In the genomic region with DNA sequence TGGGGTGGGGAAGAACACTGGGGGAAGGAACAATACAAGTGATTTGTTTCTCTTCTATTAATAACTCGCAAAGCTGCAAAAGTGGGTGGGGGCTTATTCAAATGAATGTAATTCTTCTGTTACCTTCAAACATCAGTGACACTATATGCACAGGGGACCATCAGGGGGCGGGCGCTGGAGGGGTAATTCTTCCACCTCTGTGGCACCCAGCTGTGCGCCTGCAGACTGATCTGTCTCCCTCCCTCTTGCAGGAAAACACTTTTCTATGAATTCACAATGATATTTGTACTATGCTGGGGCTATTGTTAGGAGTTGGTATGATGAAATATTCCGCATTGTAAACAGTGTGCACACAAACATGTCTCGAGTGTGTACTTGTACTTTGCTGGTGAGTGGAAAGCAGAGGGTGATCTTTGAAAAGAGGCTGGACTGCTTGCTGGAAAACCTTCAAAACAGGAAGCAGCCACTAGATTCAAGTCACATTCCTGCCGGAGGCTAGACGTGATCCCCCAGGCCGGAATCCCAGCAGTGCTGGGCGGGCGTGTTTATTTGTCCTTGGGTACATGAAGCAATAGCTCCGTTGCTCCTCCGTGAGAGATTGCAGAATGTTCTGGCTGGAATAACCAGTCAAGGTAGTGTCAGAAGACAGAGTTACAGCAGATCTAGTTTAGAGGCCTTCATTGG, we compare ENCODE assay signal across 9 cellular contexts. TPM values are rescaled to one million over a fixed set of nuclear protein-coding genes. Genes with fewer than 3 reads are reported as not detected.
DNase-seq lines count a peak whose midpoint lies in the region; ATAC-seq and TF ChIP-seq lines count a peak whose summit lies in the region.
"Had no signal": no experiment of that assay in that cellular context is flagged by ENCODE, and none has a peak within 500 bp of the region (broad histone marks: within the 10 kb centered on the region; RNA-seq: fewer than 3 reads in every experiment).

No MANE protein-coding gene starts in this region.

- peak overlapping the region; percentile 33 for H2AFZ ChIP-seq in ACC112 (ENCODE audit: low read length, unreplicated experiment)

- intact Hi-C loops in mucosa of descending colon (cut with DNase I, micrococcal nuclease) (no loop called here), CD14-positive monocyte (cut with micrococcal nuclease) (no loop called here)
- intact Hi-C loops in activated naive CD4-positive, alpha-beta T cell treated with anti-CD3 and anti-CD28 coated beads for 36 hours (cut with micrococcal nuclease): no loop called here

- H3K4me3 Mint-ChIP-seq in CD14-positive monocyte: no peak overlapping the region
- no peak overlapping the region for H3K4me3 Mint-ChIP-seq in activated naive CD4-positive, alpha-beta T cell treated with anti-CD3 and anti-CD28 coated beads for 36 hours

- H3K27ac Mint-ChIP-seq in CD14-positive monocyte: no peak overlapping the region
- H3K27ac Mint-ChIP-seq in activated naive CD4-positive, alpha-beta T cell treated with anti-CD3 and anti-CD28 coated beads for 36 hours: no peak overlapping the region

- H3K27me3 ChIP-seq in ACC112 (ENCODE audit: insufficient read depth, low read length): no peaks in the 10 kb centered on the region; the same call in 1 of the 2 replicates

- no peaks in the 10 kb centered on the region for H3K36me3 ChIP-seq in ACC112 (ENCODE audit: insufficient read depth, low read length)
- H3K36me3 ChIP-seq in mucosa of descending colon (ENCODE audit: low read depth): no peaks in the 10 kb centered on the region

- H3K9me3 ChIP-seq in mucosa of descending colon: no peaks in the 10 kb centered on the region

- TF ChIP-seq CTCF in mucosa of descending colon (IDR thresholded peaks at IDR 0.05) (no peak), CD14-positive monocyte (IDR thresholded peaks at IDR 0.05) (no peak)

- H3K4me1 ChIP-seq in ACC112 (ENCODE audit: control insufficient read depth, insufficient read depth, low read length, unreplicated experiment) (peaks cover 15% of the 10 kb centered on the region), mucosa of descending colon (ENCODE audit: low read depth) (peaks cover 4% of the 10 kb centered on the region)

- DNase-seq in NCI-H146 treated with DMSO at 0.1 percent for 48 hours (lab: John Stamatoyannopoulos, UW; ENCODE audit: unreplicated experiment): peak; percentile 30
- DNase-seq in ecto neural progenitor cell (ENCODE audit: low spot score): peak; percentile 63
- peak in 1 of 3 donors; percentile 27 for DNase-seq in mucosa of descending colon
- no peak for DNase-seq in activated naive CD4-positive, alpha-beta T cell treated with anti-CD3 and anti-CD28 coated beads, Interleukin-2, amount 50 U/mL, for 16 hours
- no peak for DNase-seq in CD14-positive monocyte (ENCODE audit: low spot score)
- DNase-seq in activated naive CD4-positive, alpha-beta T cell treated with anti-CD3 and anti-CD28 coated beads for 36 hours: no peak
- DNase-seq in stimulated activated CD4-positive, alpha-beta T cell treated with anti-CD3 and anti-CD28 coated beads, Interleukin-12 subunit alpha, Interleukin-12 subunit beta, amount 100 ng/mL, for 4 hours: no peak
- DNase-seq: DND-41 had no signal

- peaks cover 7% of the 10 kb centered on the region for H3K4me1 Mint-ChIP-seq in CD14-positive monocyte
- no peaks in the 10 kb centered on the region for H3K4me1 Mint-ChIP-seq in activated naive CD4-positive, alpha-beta T cell treated with anti-CD3 and anti-CD28 coated beads for 36 hours (ENCODE audit: low read depth)

- H3K27me3 Mint-ChIP-seq in CD14-positive monocyte (ENCODE audit: low read depth in 3 of 3): peaks cover 1 to 6% (median 5%) of the 10 kb centered on the region in 3 donors
- H3K27me3 Mint-ChIP-seq in activated naive CD4-positive, alpha-beta T cell treated with anti-CD3 and anti-CD28 coated beads for 36 hours (ENCODE audit: low read depth): no peaks in the 10 kb centered on the region

- no peaks in the 10 kb centered on the region for H3K79me2 ChIP-seq in ACC112 (ENCODE audit: control insufficient read depth, insufficient read depth, low read length, unreplicated experiment)

- CTCF ChIA-PET in activated naive CD4-positive, alpha-beta T cell treated with anti-CD3 and anti-CD28 coated beads for 36 hours (lab: Charles Lee): interaction anchor here (1.1 kb wide), 1 partner anchor 112 kb away, joined by 4 read pairs; no protein-coding TSS in a partner anchor

- peak; percentile 69 for ATAC-seq in mucosa of descending colon

- H3K27ac ChIP-seq in ACC112 (ENCODE audit: low read depth, low read length): no peak overlapping the region; the same call in 1 of the 2 replicates

- peaks cover 0 to 3% (median 0%) of the 10 kb centered on the region in 7 donors for H3K9me3 Mint-ChIP-seq in CD14-positive monocyte
- no peaks in the 10 kb centered on the region for H3K9me3 Mint-ChIP-seq in activated naive CD4-positive, alpha-beta T cell treated with anti-CD3 and anti-CD28 coated beads for 36 hours

- H3K4me3 ChIP-seq in ACC112 (ENCODE audit: low read depth, low read length) (peak overlapping the region; percentile 31; the same call in 1 of the 2 replicates), mucosa of descending colon (no peak overlapping the region)

- H3K36me3 Mint-ChIP-seq in CD14-positive monocyte: no peaks in the 10 kb centered on the region
- H3K36me3 Mint-ChIP-seq in activated naive CD4-positive, alpha-beta T cell treated with anti-CD3 and anti-CD28 coated beads for 36 hours (ENCODE audit: low read depth): no peaks in the 10 kb centered on the region

RNA-seq across cellular contexts. Expression of gene BNIP3, which starts 15.8 kb away (rescaled TPM):
- total RNA-seq in mucosa of descending colon: 10 to 100 TPM in 1 of 3 donors, 1 to 10 TPM in 2; 2.5 to 25.8 (median 5.6) TPM
- polyA plus RNA-seq in CD14-positive monocyte: 1 to 10 TPM; 4.6 to 7.2 TPM
- 10 to 100 TPM; 55.5 to 55.9 TPM for total RNA-seq in activated naive CD4-positive, alpha-beta T cell treated with anti-CD3 and anti-CD28 coated beads for 36 hours

Comparison
In these comparisons a context has a peak if more than half of its experiments do, and no peak if none do; other contexts are left out.
1. DNase-seq: peak in NCI-H146 treated with DMSO at 0.1 percent for 48 hours (single experiment) and ecto neural progenitor cell (single experiment); none in activated naive CD4-positive, alpha-beta T cell treated with anti-CD3 and anti-CD28 coated beads, Interleukin-2, amount 50 U/mL, for 16 hours (single experiment), CD14-positive monocyte (single experiment), activated naive CD4-positive, alpha-beta T cell treated with anti-CD3 and anti-CD28 coated beads for 36 hours (single experiment) and stimulated activated CD4-positive, alpha-beta T cell treated with anti-CD3 and anti-CD28 coated beads, Interleukin-12 subunit alpha, Interleukin-12 subunit beta, amount 100 ng/mL, for 4 hours (single experiment).